8 cellular contexts compared by ENCODE assay signal in the genomic region with DNA sequence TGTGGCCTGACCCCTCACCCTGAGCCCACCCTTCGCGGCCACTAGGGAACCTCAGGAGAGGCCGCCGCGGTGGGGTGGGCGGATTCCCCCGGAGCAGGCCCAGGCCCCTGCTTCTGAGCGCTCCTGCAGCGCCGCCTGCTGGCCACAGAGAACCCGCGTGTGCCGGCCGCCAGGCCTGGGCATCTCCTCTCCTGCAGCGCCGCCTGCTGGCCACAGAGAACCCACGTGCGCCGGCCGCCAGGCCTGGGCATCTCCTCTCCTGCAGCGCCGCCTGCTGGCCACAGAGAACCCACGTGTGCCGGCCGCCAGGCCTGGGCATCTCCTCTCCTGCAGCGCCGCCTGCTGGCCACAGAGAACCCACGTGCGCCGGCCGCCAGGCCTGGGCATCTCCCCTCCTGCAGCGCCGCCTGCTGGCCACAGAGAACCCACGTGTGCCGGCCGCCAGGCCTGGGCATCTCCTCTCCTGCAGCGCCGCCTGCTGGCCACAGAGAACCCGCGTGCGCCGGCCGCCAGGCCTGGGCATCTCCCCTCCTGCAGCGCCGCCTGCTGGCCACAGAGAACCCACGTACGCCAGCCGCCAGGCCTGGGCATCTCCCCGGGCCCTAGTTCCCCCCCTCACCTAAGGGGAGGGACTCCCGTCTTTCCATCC.
DNase-seq lines count a peak whose midpoint lies in the region; ATAC-seq, FAIRE-seq and TF ChIP-seq lines count a peak whose summit lies in the region.
"Not testable (repeated sequence)": the region's sequence is repeated elsewhere in the genome, so short reads cannot be mapped to it uniquely, and the experiment has no call there.

No MANE protein-coding gene starts in this region.

- not testable (repeated sequence) for TF ChIP-seq EP300 in A549 (IDR thresholded peaks at IDR 0.05)

- not testable (repeated sequence) for H3K36me3 ChIP-seq in esophagus squamous epithelium

- POLR2A ChIA-PET in A549 (lab: Yijun Ruan, JAX), result not testable (repeated sequence)

- CTCF ChIA-PET in A549 (lab: Yijun Ruan, JAX), result not testable (repeated sequence)

- ATAC-seq in A549; activated naive CD4-positive, alpha-beta T cell treated with anti-CD3 and anti-CD28 coated beads, Interleukin-2, amount 50 U/mL, for 72 hours: not testable (repeated sequence)

- intact Hi-C loops in esophagus squamous epithelium (cut with DNase I), result not testable (repeated sequence)

- not testable (repeated sequence) for H3K4me3 ChIP-seq in A549, esophagus squamous epithelium

- peak in 1 of 2 experiments; percentile 52 for DNase-seq in A549 (ENCODE audit: low read depth in 1 of 2, low spot score in 1 of 2)
- DNase-seq in NOMO-1 treated with DMSO at 0.1 percent for 48 hours (lab: John Stamatoyannopoulos, UW; ENCODE audit: unreplicated experiment), result peak; percentile 27
- peak; percentile 35 for DNase-seq in activated CD4-positive, alpha-beta T cell treated with anti-CD3 and anti-CD28 coated beads for 1 hour
- DNase-seq in activated naive CD4-positive, alpha-beta T cell treated with anti-CD3 and anti-CD28 coated beads, Interleukin-2, amount 50 U/mL, for 72 hours (ENCODE audit: low spot score in 2 of 2), result peak; percentile 64 to 81
- not testable (repeated sequence) for DNase-seq in esophagus squamous epithelium (lab: John Stamatoyannopoulos, UW)
- peak; percentile 43 to 81 for DNase-seq in lung microvascular endothelial cell (ENCODE audit: low read depth in 2 of 2)
- peak in 2 of 3 donors; percentile 52 to 58 for DNase-seq in stimulated activated CD4-positive, alpha-beta T cell treated with anti-CD3 and anti-CD28 coated beads, Interleukin-12 subunit alpha, Interleukin-12 subunit beta, amount 100 ng/mL, for 48 hours (ENCODE audit: low read depth in 2 of 3, low spot score in 1 of 3)

- H3K36me3 Mint-ChIP-seq in activated naive CD4-positive, alpha-beta T cell treated with anti-CD3 and anti-CD28 coated beads, Interleukin-2, amount 50 U/mL, for 72 hours, result not testable (repeated sequence)

- 0% methylated on average over 2 of the region's 50 CpGs for WGBS in A549 (ENCODE audit: missing lambda C conversion rate)
- 40 to 80% methylated on average over 1 of the region's 50 CpGs for WGBS in esophagus squamous epithelium, 2 donors

- peak; percentile 45 to 47; a peak in 4 of 5 replicates for TF ChIP-seq RAD21 in A549 (conservative IDR thresholded peaks at IDR 0.05 in 1 of 2, IDR thresholded peaks at IDR 0.05 in 1 of 2)

- not testable (repeated sequence) for H3K9me3 ChIP-seq in A549, esophagus squamous epithelium

- FAIRE-seq in A549 (lab: Jason Lieb, UNC), result not testable (repeated sequence)

- not testable (repeated sequence) for H3K27me3 ChIP-seq in esophagus squamous epithelium

- H3K27ac ChIP-seq in A549, result not testable (repeated sequence)
- peak overlapping the region in 2 of 4 donors; percentile 17 to 91 for H3K27ac ChIP-seq in esophagus squamous epithelium

- TF ChIP-seq CTCF in A549 (IDR thresholded peaks at IDR 0.05) (peak; percentile 50), GM12874 (IDR thresholded peaks at IDR 0.05; ENCODE audit: insufficient read depth, low read depth, low read length) (peak; percentile 62), esophagus squamous epithelium (IDR thresholded peaks at IDR 0.05) (peak; percentile 56 to 84 (median 74))

- H3K27ac Mint-ChIP-seq in activated naive CD4-positive, alpha-beta T cell treated with anti-CD3 and anti-CD28 coated beads, Interleukin-2, amount 50 U/mL, for 72 hours, result not testable (repeated sequence)

- not testable (repeated sequence) for TF ChIP-seq POLR2A in A549 (IDR thresholded peaks at IDR 0.05; ENCODE audit: low read length); esophagus squamous epithelium (IDR thresholded peaks at IDR 0.05)

- not testable (repeated sequence) for H3K4me2 ChIP-seq in A549

- not testable (repeated sequence) for H3K9me3 Mint-ChIP-seq in activated naive CD4-positive, alpha-beta T cell treated with anti-CD3 and anti-CD28 coated beads, Interleukin-2, amount 50 U/mL, for 72 hours

- not testable (repeated sequence) for H3K4me1 ChIP-seq in A549
- peaks cover 7 to 50% (median 18%) of the 10 kb centered on the region in 3 donors for H3K4me1 ChIP-seq in esophagus squamous epithelium

TF ChIP-seq in A549, 52 proteins besides CTCF, POLR2A, EP300 and RAD21:
- TF ChIP-seq, protein P1, sequence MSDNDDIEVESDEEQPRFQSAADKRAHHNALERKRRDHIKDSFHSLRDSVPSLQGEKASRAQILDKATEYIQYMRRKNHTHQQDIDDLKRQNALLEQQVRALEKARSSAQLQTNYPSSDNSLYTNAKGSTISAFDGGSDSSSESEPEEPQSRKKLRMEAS (IDR thresholded peaks at IDR 0.05), result 0 out of 2 replicates have a peak, but pooled peaks have one; percentile 44
- peak; percentile 42; the same call in 2 of the 3 replicates for TF ChIP-seq SMC3 (IDR thresholded peaks at IDR 0.05)
